In the genomic region with DNA sequence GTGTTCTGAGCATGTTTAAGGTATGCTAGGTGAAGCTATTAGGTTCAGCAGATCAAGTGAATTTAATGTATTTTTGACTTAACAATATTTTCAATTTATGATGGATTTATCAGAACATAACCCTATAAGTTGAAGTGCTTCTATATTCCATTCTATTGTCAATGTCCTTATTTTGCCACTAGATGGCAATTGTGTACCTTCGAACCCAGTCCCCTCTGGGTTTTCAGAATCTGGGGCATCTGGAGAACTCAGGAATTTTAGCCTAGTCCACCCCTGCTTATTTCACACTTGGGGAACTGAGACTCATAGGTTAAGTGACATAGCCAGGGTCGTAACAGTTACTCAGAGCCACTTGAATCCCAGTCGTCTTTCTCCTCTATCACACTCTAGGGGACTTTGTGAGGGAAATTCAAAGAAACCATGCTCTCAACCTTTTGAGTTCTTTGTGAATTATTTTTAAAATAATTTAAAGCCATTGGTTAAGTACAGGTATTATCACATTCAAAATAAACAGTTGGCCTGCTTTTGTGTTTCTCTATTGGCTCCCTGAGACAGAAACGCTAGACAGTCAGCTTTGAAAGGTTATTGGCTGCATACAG, we compare ENCODE assay signal across 8 cellular contexts.
DNase-seq lines count a peak whose midpoint lies in the region; ATAC-seq and TF ChIP-seq lines count a peak whose summit lies in the region.

No MANE protein-coding gene starts in this region.

- H3K4me3 ChIP-seq in cardiac fibroblast (replicated peaks in 1 of 2; ENCODE audit: low read depth in 2 of 2, low read length in 2 of 2) (no peak overlapping the region), vagina (no peak overlapping the region)

- H3K27ac ChIP-seq in vagina: no peak overlapping the region

- no peaks in the 10 kb centered on the region for H3K9me3 Mint-ChIP-seq in activated CD4-positive, alpha-beta memory T cell treated with anti-CD3 and anti-CD28 coated beads for 36 hours
- H3K9me3 Mint-ChIP-seq in T-cell: peaks cover 0 to 1% (median 0%) of the 10 kb centered on the region in 3 donors

- H3K9me3 ChIP-seq in vagina: no peaks in the 10 kb centered on the region

- peaks cover 7% of the 10 kb centered on the region for H3K4me1 Mint-ChIP-seq in activated CD4-positive, alpha-beta memory T cell treated with anti-CD3 and anti-CD28 coated beads for 36 hours (ENCODE audit: low read depth)
- H3K4me1 Mint-ChIP-seq in T-cell: no peaks in the 10 kb centered on the region

- no peaks in the 10 kb centered on the region for H3K27me3 ChIP-seq in vagina

- H3K4me1 ChIP-seq in vagina: no peaks in the 10 kb centered on the region

- peak; percentile 64 for ATAC-seq in GM18868 (IDR thresholded peaks at IDR 0.05; ENCODE audit: unreplicated experiment)
- no peak for ATAC-seq in T-cell (replicated peaks in 1 of 4)

- TF ChIP-seq CTCF in AG09319 (IDR thresholded peaks at IDR 0.05; ENCODE audit: low read depth, low read length): peak; percentile 64
- TF ChIP-seq CTCF in cardiac fibroblast (IDR thresholded peaks at IDR 0.05; ENCODE audit: low read depth, low read length): peak; percentile 61
- TF ChIP-seq CTCF in vagina (IDR thresholded peaks at IDR 0.05): peak in 2 of 3 experiments; percentile 36 to 54

- POLR2A ChIA-PET in activated CD4-positive, alpha-beta memory T cell treated with anti-CD3 and anti-CD28 coated beads for 36 hours (lab: Charles Lee): no interaction called here
- POLR2A ChIA-PET in T-cell (lab: Charles Lee): no interaction called here

- H3K4me3 Mint-ChIP-seq in activated CD4-positive, alpha-beta memory T cell treated with anti-CD3 and anti-CD28 coated beads for 36 hours: no peak overlapping the region
- H3K4me3 Mint-ChIP-seq in T-cell: no peak overlapping the region

- intact Hi-C loops in vagina (cut with DNase I): loop anchor here (10.0 kb wide), 1 partner anchor 262 kb away; no protein-coding TSS in a partner anchor
- intact Hi-C loops in activated CD4-positive, alpha-beta memory T cell treated with anti-CD3 and anti-CD28 coated beads for 36 hours (cut with micrococcal nuclease): loop anchor here (2.0 kb wide), 2 partner anchors 174 to 600 kb away; partner anchors contain the start of gene LTBP1

- no peak for TF ChIP-seq POLR2A in vagina (IDR thresholded peaks at IDR 0.05)

- H3K36me3 Mint-ChIP-seq in activated CD4-positive, alpha-beta memory T cell treated with anti-CD3 and anti-CD28 coated beads for 36 hours: peaks cover 16% of the 10 kb centered on the region
- H3K36me3 Mint-ChIP-seq in T-cell: peaks cover 37% of the 10 kb centered on the region

- H3K36me3 ChIP-seq in vagina: no peaks in the 10 kb centered on the region

- CTCF ChIA-PET in activated CD4-positive, alpha-beta memory T cell treated with anti-CD3 and anti-CD28 coated beads for 36 hours (lab: Charles Lee): interaction anchor here (0.9 to 2.7 kb wide), 4 partner anchors 9 to 599 kb away, joined by 3 to 10 read pairs (median 4); no protein-coding TSS in a partner anchor
- CTCF ChIA-PET in T-cell (lab: Charles Lee): interaction anchor here in 1 of 2 donors (0.6 kb wide), 1 partner anchor 804 kb away, joined by 3 read pairs; no protein-coding TSS in a partner anchor

- no peaks in the 10 kb centered on the region for H3K27me3 Mint-ChIP-seq in activated CD4-positive, alpha-beta memory T cell treated with anti-CD3 and anti-CD28 coated beads for 36 hours
- no peaks in the 10 kb centered on the region for H3K27me3 Mint-ChIP-seq in T-cell

- DNase-seq in AG09319 (ENCODE audit: extremely low read depth, low read depth): peak; percentile 44
- DNase-seq in NCI-H2171 treated with DMSO at 0.1 percent for 48 hours (lab: John Stamatoyannopoulos, UW): peak; percentile 67
- DNase-seq in cardiac fibroblast (ENCODE audit: low read depth in 2 of 2): peak; percentile 76 to 79
- peak; percentile 54 for DNase-seq in kidney glomerular epithelial cell (lab: John Stamatoyannopoulos, UW)
- DNase-seq in vagina (ENCODE audit: extremely low spot score in 2 of 2): no peak
- DNase-seq in activated CD4-positive, alpha-beta memory T cell treated with anti-CD3 and anti-CD28 coated beads for 36 hours: no peak
- DNase-seq in T-cell: no peak

- no peak overlapping the region for H3K27ac Mint-ChIP-seq in activated CD4-positive, alpha-beta memory T cell treated with anti-CD3 and anti-CD28 coated beads for 36 hours
- no peak overlapping the region for H3K27ac Mint-ChIP-seq in T-cell

Comparison
In these comparisons a context has a peak if more than half of its experiments do, and no peak if none do; other contexts are left out.
1. DNase-seq: peak in AG09319 (single experiment), NCI-H2171 treated with DMSO at 0.1 percent for 48 hours (single experiment), cardiac fibroblast (2 of 2) and kidney glomerular epithelial cell (single experiment); none in vagina (0 of 2), activated CD4-positive, alpha-beta memory T cell treated with anti-CD3 and anti-CD28 coated beads for 36 hours (single experiment) and T-cell (0 of 34).
2. Peak in every context shown above with its lines, with median percentiles within 50 percentile points of each other: CTCF ChIP-seq.